In genomic region chr7:144437370-144438191, GRCh38 we compare ENCODE assay signal across 8 cellular contexts. TPM values are rescaled to one million over a fixed set of nuclear protein-coding genes. Genes with fewer than 3 reads are reported as not detected.
DNase-seq lines count a peak whose midpoint lies in the region; ATAC-seq, FAIRE-seq and TF ChIP-seq lines count a peak whose summit lies in the region.

No MANE protein-coding gene starts in this region.

- H3K4me1 ChIP-seq in pancreas = no peaks in the 10 kb centered on the region

- intact Hi-C loops in pancreas (cut with DNase I) = no loop called here

- no peak overlapping the region for H3K4me3 ChIP-seq in fibroblast of villous mesenchyme (ENCODE audit: low read depth, low read length)
- no peak overlapping the region for H3K4me3 ChIP-seq in pancreas

- no peaks in the 10 kb centered on the region for H3K9me3 ChIP-seq in pancreas

- no peak overlapping the region for H3K27ac ChIP-seq in pancreas

- peak; percentile 75 for ATAC-seq in GM18498 (IDR thresholded peaks at IDR 0.05; ENCODE audit: unreplicated experiment)
- ATAC-seq in HG02973 (IDR thresholded peaks at IDR 0.05; ENCODE audit: unreplicated experiment) = peak; percentile 72
- peak in 3 of 4 donors; percentile 65 to 73 (median 72) for ATAC-seq in pancreas

- DNase-seq in AG20443 (ENCODE audit: low spot score) (peak; percentile 56), NCI-H526 treated with DMSO at 0.1 percent for 48 hours (lab: John Stamatoyannopoulos, UW) (peak; percentile 45), fibroblast of villous mesenchyme (ENCODE audit: low read depth) (peak; percentile 65), pancreas (peak in 3 of 6 donors; percentile 9 to 51 (median 16)), hepatic stellate cell (ENCODE audit: low spot score) (no peak)
- DNase-seq in activated CD8-positive, alpha-beta memory T cell treated with anti-CD3 and anti-CD28 coated beads, Interleukin-2, amount 50 U/mL, for 4 hours = peak; percentile 16

- no peak for FAIRE-seq in pancreas (lab: Jason Lieb, UNC)

- H3K36me3 ChIP-seq in pancreas = no peaks in the 10 kb centered on the region

- H3K27me3 ChIP-seq in pancreas = no peaks in the 10 kb centered on the region

- TF ChIP-seq CTCF in fibroblast of villous mesenchyme (IDR thresholded peaks at IDR 0.05; ENCODE audit: insufficient read depth, low read depth, low read length) = peak; percentile 48
- peak in 2 of 4 donors; percentile 26 to 35 for TF ChIP-seq CTCF in pancreas (IDR thresholded peaks at IDR 0.05)

- WGBS in pancreas, 2 donors = 78 to 84% methylated on average over 4 of the region's 4 CpGs

RNA-seq across cellular contexts. Expression of gene NOBOX, which starts 34.1 kb away (rescaled TPM):
- not detected in 2 replicates for total RNA-seq in fibroblast of villous mesenchyme
- not detected for total RNA-seq in pancreas
- polyA plus RNA-seq in pancreas = not detected
